Comparison of ENCODE assay signal across 11 cellular contexts in genomic region chr18:13616041-13616440, GRCh38.
DNase-seq lines count a peak whose midpoint lies in the region; ATAC-seq and TF ChIP-seq lines count a peak whose summit lies in the region.
"Had no signal": no experiment of that assay in that cellular context is flagged by ENCODE, and none has a peak within 500 bp of the region (broad histone marks: within the 10 kb centered on the region; RNA-seq: fewer than 3 reads in every experiment).

No MANE protein-coding gene starts in this region.

- peak overlapping the region; percentile 98 for H3K27ac Mint-ChIP-seq in activated T-cell treated with anti-CD3 and anti-CD28 coated beads, Interleukin-2, amount 50 U/mL, for 72 hours
- H3K27ac Mint-ChIP-seq in naive thymus-derived CD4-positive, alpha-beta T cell = peak overlapping the region in 5 of 9 donors; percentile 36 to 96 (median 60)

- H4K20me1 ChIP-seq in BLaER1 treated with 17β-estradiol and CSF1 and Interleukin-3, amounts not matched to agents 10 nM and 100 nM = peaks cover 0 to 67% (median 21%) of the 10 kb centered on the region in 11 experiments; a peak in 16 of 22 replicates
- peaks cover 65% of the 10 kb centered on the region for H4K20me1 ChIP-seq in DND-41 (ENCODE audit: insufficient read depth, low read length)

- H3K27me3 Mint-ChIP-seq in activated T-cell treated with anti-CD3 and anti-CD28 coated beads, Interleukin-2, amount 50 U/mL, for 72 hours (ENCODE audit: low read depth) = no peaks in the 10 kb centered on the region
- no peaks in the 10 kb centered on the region for H3K27me3 Mint-ChIP-seq in naive thymus-derived CD4-positive, alpha-beta T cell

- TF ChIP-seq CTCF in DND-41 (IDR thresholded peaks at IDR 0.05; ENCODE audit: borderline replicate concordance, extremely low read depth, low read length, poor library complexity, severe bottlenecking) = no peak
- no peak for TF ChIP-seq CTCF in stomach (IDR thresholded peaks at IDR 0.05)

- 59 to 73% (median 69%) methylated on average over 5 of the region's 5 CpGs for WGBS in stomach, 5 donors

- no peak overlapping the region for H2AFZ ChIP-seq in DND-41 (ENCODE audit: low read depth, low read length)

- TF ChIP-seq POLR2A in stomach (IDR thresholded peaks at IDR 0.05) = no peak

- CTCF ChIA-PET in naive thymus-derived CD4-positive, alpha-beta T cell (lab: Charles Lee) = no interaction called here

- H3K4me1 Mint-ChIP-seq in activated T-cell treated with anti-CD3 and anti-CD28 coated beads, Interleukin-2, amount 50 U/mL, for 72 hours (ENCODE audit: low read depth) = peaks cover 78% of the 10 kb centered on the region
- peaks cover 53 to 78% (median 57%) of the 10 kb centered on the region in 7 donors for H3K4me1 Mint-ChIP-seq in naive thymus-derived CD4-positive, alpha-beta T cell

- H3K9me3 Mint-ChIP-seq in activated T-cell treated with anti-CD3 and anti-CD28 coated beads, Interleukin-2, amount 50 U/mL, for 72 hours = no peaks in the 10 kb centered on the region
- H3K9me3 Mint-ChIP-seq in naive thymus-derived CD4-positive, alpha-beta T cell = no peaks in the 10 kb centered on the region

- POLR2A ChIA-PET in naive thymus-derived CD4-positive, alpha-beta T cell (lab: Charles Lee) = no interaction called here

- ATAC-seq in DND-41 (ENCODE audit: insufficient read depth, low read depth) = no peak
- ATAC-seq in activated T-cell treated with anti-CD3 and anti-CD28 coated beads, Interleukin-2, amount 50 U/mL, for 72 hours (replicated peaks in 1 of 2) = no peak
- no peak for ATAC-seq in naive thymus-derived CD4-positive, alpha-beta T cell
- ATAC-seq: Panc1, pancreas had no signal

- peaks cover 86% of the 10 kb centered on the region for H3K79me2 ChIP-seq in DND-41 (ENCODE audit: insufficient read depth, low read length)

- peak overlapping the region in 10 of 11 experiments; percentile 72 to 91 (median 82); a peak in 20 of 22 replicates for H3K27ac ChIP-seq in BLaER1 treated with 17β-estradiol and CSF1 and Interleukin-3, amounts not matched to agents 10 nM and 100 nM
- H3K27ac ChIP-seq in DND-41 (ENCODE audit: low read length) (peak overlapping the region; percentile 98), stomach (peak overlapping the region in 2 of 5 donors; percentile 36 to 44)
- no peak overlapping the region for H3K27ac ChIP-seq in naive thymus-derived CD4-positive, alpha-beta T cell (ENCODE audit: low read depth, low read length)
- H3K27ac ChIP-seq: epithelial cell of prostate, pancreas had no signal

- H3K4me1 ChIP-seq in BLaER1 treated with 17β-estradiol and CSF1 and Interleukin-3, amounts not matched to agents 10 nM and 100 nM = peaks cover 80 to 100% (median 97%) of the 10 kb centered on the region in 10 experiments
- H3K4me1 ChIP-seq in DND-41 (ENCODE audit: insufficient read depth, low read length) (peaks cover 77% of the 10 kb centered on the region), stomach (peaks cover 6 to 21% (median 18%) of the 10 kb centered on the region in 4 donors)
- H3K4me1 ChIP-seq in naive thymus-derived CD4-positive, alpha-beta T cell (ENCODE audit: control insufficient read depth in 2 of 2, insufficient read depth in 2 of 2, low read length in 2 of 2) = peaks cover 34 to 41% of the 10 kb centered on the region in 2 donors
- H3K4me1 ChIP-seq: breast epithelium, pancreas had no signal

- peak; percentile 44 for DNase-seq in DND-41
- no peak for DNase-seq in activated T-cell treated with anti-CD3 and anti-CD28 coated beads, Interleukin-2, amount 50 U/mL, for 72 hours
- no peak for DNase-seq in naive thymus-derived CD4-positive, alpha-beta T cell
- no peak for DNase-seq in dermis blood vessel endothelial cell
- DNase-seq in stomach = no peak
- DNase-seq in kidney tubule cell (ENCODE audit: low spot score) = no peak
- DNase-seq: pancreas had no signal

- peak overlapping the region in 8 of 10 experiments; percentile 3 to 73 (median 57); a peak in 13 of 20 replicates for H3K4me3 ChIP-seq in BLaER1 treated with 17β-estradiol and CSF1 and Interleukin-3, amounts not matched to agents 10 nM and 100 nM
- H3K4me3 ChIP-seq in DND-41 (ENCODE audit: low read depth in 1 of 2, low read length in 2 of 2) (peak overlapping the region in 1 of 2 experiments; percentile 67; a peak in 2 of 4 replicates), stomach (no peak overlapping the region)
- no peak overlapping the region for H3K4me3 ChIP-seq in naive thymus-derived CD4-positive, alpha-beta T cell (ENCODE audit: low read length)
- H3K4me3 ChIP-seq: breast epithelium, pancreas had no signal

- no peaks in the 10 kb centered on the region for H3K9me3 ChIP-seq in BLaER1 treated with 17β-estradiol and CSF1 and Interleukin-3, amounts not matched to agents 10 nM and 100 nM (replicated peaks in 1 of 11)
- no peaks in the 10 kb centered on the region for H3K9me3 ChIP-seq in DND-41 (ENCODE audit: insufficient read depth, low read length, severe bottlenecking)
- H3K9me3 ChIP-seq in naive thymus-derived CD4-positive, alpha-beta T cell (ENCODE audit: control insufficient read depth in 2 of 3, low read length in 3 of 3) = no peaks in the 10 kb centered on the region
- H3K9me3 ChIP-seq in stomach = no peaks in the 10 kb centered on the region
- H3K9me3 ChIP-seq: breast epithelium, pancreas had no signal

- H3K4me2 ChIP-seq in BLaER1 treated with 17β-estradiol and CSF1 and Interleukin-3, amounts not matched to agents 10 nM and 100 nM = peak overlapping the region; percentile 79 to 99 (median 96)
- peak overlapping the region; percentile 80 for H3K4me2 ChIP-seq in DND-41 (ENCODE audit: insufficient read depth, low read length)

- H3K36me3 ChIP-seq in BLaER1 treated with 17β-estradiol and CSF1 and Interleukin-3, amounts not matched to agents 10 nM and 100 nM = peaks cover 0 to 9% (median 0%) of the 10 kb centered on the region in 11 experiments; a peak in 8 of 22 replicates
- H3K36me3 ChIP-seq in DND-41 (ENCODE audit: insufficient read depth, low read length) (peaks cover 64% of the 10 kb centered on the region), stomach (peaks cover 0 to 4% (median under 1%) of the 10 kb centered on the region in 4 donors)
- H3K36me3 ChIP-seq in naive thymus-derived CD4-positive, alpha-beta T cell (ENCODE audit: control insufficient read depth in 2 of 3, insufficient read depth in 3 of 3, low read length in 3 of 3) = peaks cover 0 to 3% (median 0%) of the 10 kb centered on the region in 3 experiments
- H3K36me3 ChIP-seq: breast epithelium, pancreas had no signal

- peaks cover 0 to 6% (median 0%) of the 10 kb centered on the region in 11 experiments; a peak in 2 of 22 replicates for H3K27me3 ChIP-seq in BLaER1 treated with 17β-estradiol and CSF1 and Interleukin-3, amounts not matched to agents 10 nM and 100 nM
- no peaks in the 10 kb centered on the region for H3K27me3 ChIP-seq in DND-41 (ENCODE audit: insufficient read depth, low read length, poor library complexity)
- no peaks in the 10 kb centered on the region for H3K27me3 ChIP-seq in naive thymus-derived CD4-positive, alpha-beta T cell (ENCODE audit: control insufficient read depth in 2 of 2, insufficient read depth in 2 of 2, low read length in 2 of 2)
- H3K27me3 ChIP-seq in stomach = peaks cover 0 to 7% (median 0%) of the 10 kb centered on the region in 3 donors
- H3K27me3 ChIP-seq: breast epithelium, pancreas had no signal

- H3K9ac ChIP-seq in BLaER1 treated with 17β-estradiol and CSF1 and Interleukin-3, amounts not matched to agents 10 nM and 100 nM = peak overlapping the region; percentile 18 to 84 (median 70); a peak in 19 of 22 replicates
- peak overlapping the region; percentile 76 for H3K9ac ChIP-seq in DND-41 (ENCODE audit: low read depth, low read length)

- no peak for TF ChIP-seq EP300 in stomach (IDR thresholded peaks at IDR 0.05)

- peak overlapping the region; percentile 83 to 89 for H3K4me3 Mint-ChIP-seq in activated T-cell treated with anti-CD3 and anti-CD28 coated beads, Interleukin-2, amount 50 U/mL, for 72 hours
- peak overlapping the region in 3 of 10 donors; percentile 37 to 97 (median 90) for H3K4me3 Mint-ChIP-seq in naive thymus-derived CD4-positive, alpha-beta T cell

- H3K36me3 Mint-ChIP-seq in activated T-cell treated with anti-CD3 and anti-CD28 coated beads, Interleukin-2, amount 50 U/mL, for 72 hours (ENCODE audit: insufficient read depth in 2 of 2) = no peaks in the 10 kb centered on the region
- H3K36me3 Mint-ChIP-seq in naive thymus-derived CD4-positive, alpha-beta T cell = peaks cover 0 to 12% (median 0%) of the 10 kb centered on the region in 5 donors

- intact Hi-C loops in naive thymus-derived CD4-positive, alpha-beta T cell (cut with micrococcal nuclease) = loop anchor here (10.0 kb wide), 2 partner anchors 151 to 621 kb away; partner anchors contain the start of gene CEP192 (in 1 of the 2)
- intact Hi-C loops in stomach (cut with DNase I; ENCODE audit: low total_unique reads) = no loop called here

Comparison
In these comparisons a context has a peak if more than half of its experiments do, and no peak if none do; other contexts are left out.
1. H3K4me3 ChIP-seq: peak in BLaER1 treated with 17β-estradiol and CSF1 and Interleukin-3, amounts not matched to agents 10 nM and 100 nM (8 of 10); none in naive thymus-derived CD4-positive, alpha-beta T cell (single experiment) and stomach (0 of 4).